ENCODE assay signal across 8 cellular contexts in the genomic region with DNA sequence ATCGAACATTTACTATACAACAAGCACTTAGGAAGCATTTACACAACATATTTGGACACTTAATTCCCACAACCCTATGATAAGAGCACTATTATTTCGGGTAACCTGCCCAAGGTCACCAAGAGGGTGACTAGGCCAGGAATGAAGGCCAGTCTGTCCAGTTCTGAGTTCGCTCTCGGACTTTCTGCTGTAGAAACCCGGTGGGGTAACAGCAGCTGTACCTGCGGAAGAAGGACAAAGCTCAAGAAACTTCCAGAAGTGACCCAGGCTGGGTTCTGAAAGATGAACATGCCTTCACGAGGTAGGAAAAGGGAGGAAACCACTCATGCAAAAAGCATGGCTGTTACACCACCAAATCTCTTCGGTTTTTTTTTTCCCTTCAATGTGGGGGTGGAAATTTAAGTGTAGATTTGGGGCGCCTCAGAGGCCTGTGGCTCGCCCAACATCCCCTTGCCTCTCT. TPM values are rescaled to one million over a fixed set of nuclear protein-coding genes. Genes with fewer than 3 reads are reported as not detected.
DNase-seq lines count a peak whose midpoint lies in the region; ATAC-seq, FAIRE-seq and TF ChIP-seq lines count a peak whose summit lies in the region.

No MANE protein-coding gene starts in this region.

- no peaks in the 10 kb centered on the region for H3K36me3 Mint-ChIP-seq in type B pancreatic cell

- SMC1A ChIA-PET in GM12878 (lab: Charles Lee; ENCODE audit: uncharacterized antibody, unreplicated experiment), result interaction anchor here (1.2 to 1.6 kb wide), 3 partner anchors 14 to 88 kb away, joined by 4 to 5 read pairs (median 4); partner anchors contain the start of genes RNU4-1 and SIRT4

- peaks cover 16% of the 10 kb centered on the region for H3K4me1 Mint-ChIP-seq in type B pancreatic cell (ENCODE audit: unreplicated experiment)

- POLR2A ChIA-PET in GM12878 (lab: Charles Lee), result interaction anchor here (0.8 to 1.2 kb wide), 3 partner anchors 14 to 26 kb away, joined by 3 read pairs; partner anchors contain the start of gene SIRT4

- peak overlapping the region; percentile 88 for H3K4me3 Mint-ChIP-seq in type B pancreatic cell

- TF ChIP-seq EP300 in GM12878 (IDR thresholded peaks at IDR 0.05; ENCODE audit: borderline replicate concordance in 1 of 2, control insufficient read depth in 1 of 2, low read depth in 2 of 2, low read length in 2 of 2), result no peak

- H4K20me1 ChIP-seq in GM12878 (ENCODE audit: control insufficient read depth, insufficient read depth), result no peaks in the 10 kb centered on the region

- H3K9me3 ChIP-seq in heart left ventricle, result no peaks in the 10 kb centered on the region
- H3K9me3 ChIP-seq in GM12878 (replicated peaks; ENCODE audit: control insufficient read depth, insufficient read depth, low read length), result no peaks in the 10 kb centered on the region

- H3K4me2 ChIP-seq in GM12878 (ENCODE audit: control insufficient read depth, insufficient read depth), result peak overlapping the region; percentile 95

- no peaks in the 10 kb centered on the region for H3K9me3 Mint-ChIP-seq in type B pancreatic cell

- H3K27me3 ChIP-seq in heart left ventricle, result no peaks in the 10 kb centered on the region
- H3K27me3 ChIP-seq in GM12878 (replicated peaks in 1 of 2; ENCODE audit: control insufficient read depth in 2 of 2, insufficient read depth in 2 of 2, low read length in 1 of 2), result no peaks in the 10 kb centered on the region

- peak overlapping the region; percentile 79 for H3K27ac Mint-ChIP-seq in type B pancreatic cell

- TF ChIP-seq CTCF in heart left ventricle (IDR thresholded peaks at IDR 0.05) (no peak), GM12878 (IDR thresholded peaks at IDR 0.05 in 2 of 3, conservative IDR thresholded peaks at IDR 0.05 in 1 of 3; ENCODE audit: control insufficient read depth in 2 of 3, extremely low read depth in 1 of 3, insufficient read depth in 1 of 3, low read depth in 3 of 3, low read length in 3 of 3) (no peak), lower leg skin (IDR thresholded peaks at IDR 0.05) (no peak), type B pancreatic cell (conservative IDR thresholded peaks at IDR 0.05) (no peak)

- no peaks in the 10 kb centered on the region for H3K79me2 ChIP-seq in GM12878 (ENCODE audit: control insufficient read depth, insufficient read depth, low read length)

- peak overlapping the region; percentile 96 for H2AFZ ChIP-seq in GM12878 (ENCODE audit: control insufficient read depth, low read depth, low read length)

- in situ Hi-C loops in GM12878 (cut with MboI), result no loop called here

- RAD21 ChIA-PET in GM12878 (lab: Charles Lee; ENCODE audit: unreplicated experiment), result interaction anchor here (1.0 to 1.9 kb wide), 4 partner anchors 14 to 200 kb away, joined by 3 to 11 read pairs (median 4); partner anchors contain the start of gene SIRT4

- FAIRE-seq in GM12878 (lab: Jason Lieb, UNC), result no peak

- H3K4me3 ChIP-seq in heart left ventricle (peak overlapping the region; percentile 31 to 77 (median 64)), GM12878 (peak overlapping the region; percentile 73), lower leg skin (ENCODE audit: low read depth, poor library complexity, severe bottlenecking) (peak overlapping the region; percentile 30)

- H3K36me3 ChIP-seq in heart left ventricle (no peaks in the 10 kb centered on the region), GM12878 (ENCODE audit: control insufficient read depth in 2 of 2, insufficient read depth in 2 of 2, low read length in 1 of 2) (no peaks in the 10 kb centered on the region)

- ATAC-seq in heart left ventricle (peak in 1 of 4 donors; percentile 4), Right ventricle myocardium superior (ENCODE audit: poor library complexity) (no peak), GM12878 (no peak; the same call in 2 of the 3 replicates), GM21390 (IDR thresholded peaks at IDR 0.05; ENCODE audit: unreplicated experiment) (no peak)

- CTCF ChIA-PET in GM12878 (lab: Yijun Ruan, JAX), result interaction anchor here (0.8 to 7.7 kb wide), 8 partner anchors 10 to 266 kb away, joined by 3 to 80 read pairs (median 4); partner anchors contain the start of genes PLA2G1B and SIRT4

- peak overlapping the region; percentile 83 for H3K9ac ChIP-seq in GM12878 (ENCODE audit: control insufficient read depth, insufficient read depth, low read length)

- no peak for TF ChIP-seq RAD21 in GM12878 (IDR thresholded peaks at IDR 0.05; ENCODE audit: insufficient read depth, low read depth, low read length)

- BruUV-seq in GM12878 (replicated peaks; lab: Mats Ljungman, UMichigan), result TSS peak; percentile 100

- intact Hi-C loops in heart left ventricle (cut with DNase I), result loop anchor here in 1 of 10 donors (1.0 kb wide), 1 partner anchor 15 kb away; the partner anchor contains the start of gene SIRT4
- intact Hi-C loops in Right ventricle myocardium superior (cut with DNase I), result no loop called here
- intact Hi-C loops in GM12878 (cut with micrococcal nuclease; ENCODE audit: unreplicated experiment), result no loop called here
- intact Hi-C loops in lower leg skin (cut with DNase I; ENCODE audit: low total_unique reads), result no loop called here

- H3K27ac ChIP-seq in heart left ventricle, result peak overlapping the region in 11 of 12 donors; percentile 57 to 91 (median 84)
- H3K27ac ChIP-seq in GM12878 (ENCODE audit: control insufficient read depth, insufficient read depth), result peak overlapping the region; percentile 80; the same call in 1 of the 2 replicates

- WGBS in heart left ventricle, 4 donors, result 33 to 44% (median 43%) methylated on average over 10 of the region's 10 CpGs
- WGBS in GM12878 (ENCODE audit: insufficient coverage, insufficient replicate concordance, low lambda C conversion rate, missing lambda C conversion rate), result 34% methylated on average over 10 of the region's 10 CpGs
- WGBS in lower leg skin, 2 donors, result 35 to 42% methylated on average over 10 of the region's 10 CpGs

- no peaks in the 10 kb centered on the region for H3K27me3 Mint-ChIP-seq in type B pancreatic cell

- H3K4me1 ChIP-seq in heart left ventricle (peaks cover 0 to 14% (median 8%) of the 10 kb centered on the region in 12 donors), GM12878 (ENCODE audit: control insufficient read depth, insufficient read depth, low read length) (no peaks in the 10 kb centered on the region)

- no peak for TF ChIP-seq POLR2A in heart left ventricle (IDR thresholded peaks at IDR 0.05)
- TF ChIP-seq POLR2A in GM12878 (IDR thresholded peaks at IDR 0.05; ENCODE audit: low read depth, low read length), result no peak
- no peak for TF ChIP-seq POLR2A in lower leg skin (IDR thresholded peaks at IDR 0.05)

- no peak for DNase-seq in heart left ventricle
- no peak for DNase-seq in Right ventricle myocardium superior
- no peak for DNase-seq in GM12878 (ENCODE audit: low read depth, low spot score)
- DNase-seq in lower leg skin (ENCODE audit: low spot score in 2 of 2), result no peak
- no peak for DNase-seq in type B pancreatic cell (ENCODE audit: extremely low spot score, unreplicated experiment)
- DNase-seq in hippocampal formation (lab: John Stamatoyannopoulos, UW), result no peak
- DNase-seq in mucosa of gallbladder (ENCODE audit: low spot score), result no peak

RNA-seq across cellular contexts. Expression of gene PLA2G1B, which starts 10.8 kb away (rescaled TPM):
- total RNA-seq in heart left ventricle (1 to 10 TPM in 3 of 9 donors, under 1 TPM in 1, not detected in 5; 0.93 to 2.0 (median 1.5) TPM), Right ventricle myocardium superior (not detected), GM12878 (2014; rRNA removed) (not detected in 2 replicates), GM12878 (2014; rRNA removed; fragmentation: Illumina TruSeq; extraction: Trizol) (not detected in 2 replicates), GM12878 (2021) (2.5 TPM in 1 of 2 replicates, not detected in the other), lower leg skin (not detected), type B pancreatic cell (ENCODE audit: low replicate concordance) (not detected in 2 replicates), mucosa of gallbladder (4.7 TPM)
- polyA plus RNA-seq in heart left ventricle (not detected), GM12878 (2011; rRNA removed) (not detected in 2 replicates), GM12878 (2014; fragmentation: Illumina TruSeq; extraction: Trizol) (not detected in 2 replicates), GM12878 (2014; fragmentation: Nextera tagmentation; extraction: Ambion mirVana) (not detected), GM12878 (2014; rRNA removed) (not detected in 2 replicates), GM12878 (2016; fragmentation: Nextera tagmentation; extraction: Ambion mirVana) (not detected)
- total RNA-seq in GM12878 (2013; cell fraction: nucleolus; rRNA removed), result not detected in 2 replicates
- polyA plus RNA-seq in GM12878 (2011; ENCODE audit: low read depth), result not detected
- polyA plus RNA-seq in GM12878 (2011; cell fraction: cytosol; rRNA removed), result not detected in 2 replicates
- not detected in 2 replicates for polyA plus RNA-seq in GM12878 (2011; cell fraction: nucleus; rRNA removed)
- not detected in 2 replicates for polyA plus RNA-seq in GM12878 (2012)
- polyA minus RNA-seq in GM12878 (2011; rRNA and poly(A)+ RNA removed), result not detected in 2 replicates
- polyA minus RNA-seq in GM12878 (2011; cell fraction: cytosol; rRNA and poly(A)+ RNA removed), result not detected in 2 replicates
- polyA minus RNA-seq in GM12878 (2011; cell fraction: nucleus; rRNA and poly(A)+ RNA removed), result not detected in 2 replicates

RNA-seq across cellular contexts. Expression of gene SIRT4, which starts 14.7 kb away (rescaled TPM):
- 10 to 100 TPM in 1 of 9 donors, 1 to 10 TPM in 8; 3.2 to 10.6 (median 4.7) TPM for total RNA-seq in heart left ventricle
- polyA plus RNA-seq in heart left ventricle, result 1 to 10 TPM; 3.0 to 7.4 TPM
- total RNA-seq in Right ventricle myocardium superior, result 8.6 TPM
- 1.1 and 1.5 TPM in 2 replicates for total RNA-seq in GM12878 (2013; cell fraction: nucleolus; rRNA removed)
- 0.33 and 0.45 TPM in 2 replicates for total RNA-seq in GM12878 (2014; rRNA removed)
- total RNA-seq in GM12878 (2014; rRNA removed; fragmentation: Illumina TruSeq; extraction: Trizol), result 0.28 and 0.36 TPM in 2 replicates
- 0.31 and 0.74 TPM in 2 replicates for total RNA-seq in GM12878 (2021)
- polyA plus RNA-seq in GM12878 (2011; ENCODE audit: low read depth), result 0.31 TPM
- polyA plus RNA-seq in GM12878 (2011; rRNA removed), result 0.42 and 0.46 TPM in 2 replicates
- polyA plus RNA-seq in GM12878 (2011; cell fraction: cytosol; rRNA removed), result 0.28 and 0.90 TPM in 2 replicates
- 0.15 and 0.34 TPM in 2 replicates for polyA plus RNA-seq in GM12878 (2011; cell fraction: nucleus; rRNA removed)
- 0.26 and 0.81 TPM in 2 replicates for polyA plus RNA-seq in GM12878 (2012)
- polyA plus RNA-seq in GM12878 (2014; fragmentation: Illumina TruSeq; extraction: Trizol), result 0.43 and 0.92 TPM in 2 replicates
- polyA plus RNA-seq in GM12878 (2014; fragmentation: Nextera tagmentation; extraction: Ambion mirVana), result under 1 TPM; 0.79 to 0.98 TPM
- 0.19 TPM in 2 replicates for polyA plus RNA-seq in GM12878 (2014; rRNA removed)
- polyA plus RNA-seq in GM12878 (2016; fragmentation: Nextera tagmentation; extraction: Ambion mirVana), result under 1 TPM; 0.48 to 0.86 TPM
- polyA minus RNA-seq in GM12878 (2011; rRNA and poly(A)+ RNA removed), result 2.1 TPM in 1 of 2 replicates, not detected in the other
- polyA minus RNA-seq in GM12878 (2011; cell fraction: cytosol; rRNA and poly(A)+ RNA removed), result not detected in 2 replicates
- polyA minus RNA-seq in GM12878 (2011; cell fraction: nucleus; rRNA and poly(A)+ RNA removed), result 0.36 TPM in 1 of 2 replicates, not detected in the other
- 1 to 10 TPM in 3 of 4 donors, under 1 TPM in 1; 0.49 to 4.1 (median 2.8) TPM for total RNA-seq in lower leg skin
- total RNA-seq in type B pancreatic cell (ENCODE audit: low replicate concordance), result 2.0 and 2.7 TPM in 2 replicates
- 3.8 TPM for total RNA-seq in mucosa of gallbladder

RNA-seq across cellular contexts. Expression of gene RNU4-1, which starts 23.8 kb away (rescaled TPM):
- total RNA-seq in heart left ventricle, result 1,000 to 10,000 TPM in 4 of 9 donors, 100 to 1,000 TPM in 3, not detected in 2; 376 to 4,299 (median 1,541) TPM
- not detected for polyA plus RNA-seq in heart left ventricle
- 3,793 TPM for total RNA-seq in Right ventricle myocardium superior
- under 0.01 TPM in 2 replicates for total RNA-seq in GM12878 (2013; cell fraction: nucleolus; rRNA removed)
- under 0.01 TPM in 2 replicates for total RNA-seq in GM12878 (2014; rRNA removed)
- 15,175 and 15,332 TPM in 2 replicates for total RNA-seq in GM12878 (2014; rRNA removed; fragmentation: Illumina TruSeq; extraction: Trizol)
- total RNA-seq in GM12878 (2021), result 4,154 and 4,718 TPM in 2 replicates
- polyA plus RNA-seq in GM12878 (2011; ENCODE audit: low read depth), result not detected
- under 0.01 and 92.4 TPM in 2 replicates for polyA plus RNA-seq in GM12878 (2011; rRNA removed)
- polyA plus RNA-seq in GM12878 (2011; cell fraction: cytosol; rRNA removed), result under 0.01 TPM in 2 replicates
- polyA plus RNA-seq in GM12878 (2011; cell fraction: nucleus; rRNA removed), result under 0.01 TPM in 2 replicates
- polyA plus RNA-seq in GM12878 (2012), result 1,260 TPM in 1 of 2 replicates, not detected in the other
- not detected in 2 replicates for polyA plus RNA-seq in GM12878 (2014; fragmentation: Illumina TruSeq; extraction: Trizol)
- polyA plus RNA-seq in GM12878 (2014; fragmentation: Nextera tagmentation; extraction: Ambion mirVana), result 10 to 100 TPM in 1 of 2 experiments, not detected in 1; 11.5 TPM
- not detected in 2 replicates for polyA plus RNA-seq in GM12878 (2014; rRNA removed)
- polyA plus RNA-seq in GM12878 (2016; fragmentation: Nextera tagmentation; extraction: Ambion mirVana), result 1 to 10 TPM; 3.5 to 7.1 TPM
- under 0.01 and 37,029 TPM in 2 replicates for polyA minus RNA-seq in GM12878 (2011; rRNA and poly(A)+ RNA removed)
- 87,323 and 92,282 TPM in 2 replicates for polyA minus RNA-seq in GM12878 (2011; cell fraction: cytosol; rRNA and poly(A)+ RNA removed)
- under 0.01 TPM in 2 replicates for polyA minus RNA-seq in GM12878 (2011; cell fraction: nucleus; rRNA and poly(A)+ RNA removed)
- under 1 TPM in 2 of 4 donors, not detected in 2; under 0.01 TPM for total RNA-seq in lower leg skin
- 4,376 and 7,253 TPM in 2 replicates for total RNA-seq in type B pancreatic cell (ENCODE audit: low replicate concordance)
- 1,216 TPM for total RNA-seq in mucosa of gallbladder

RNA-seq across cellular contexts. Expression of gene RNU4-2, which starts 25.1 kb away (rescaled TPM):
- over 10,000 TPM in 3 of 9 donors, 1,000 to 10,000 TPM in 4, not detected in 2; 3,467 to 16,563 (median 7,253) TPM for total RNA-seq in heart left ventricle
- polyA plus RNA-seq in heart left ventricle, result not detected
- total RNA-seq in Right ventricle myocardium superior, result 41,112 TPM
- under 0.01 TPM in 2 replicates for total RNA-seq in GM12878 (2013; cell fraction: nucleolus; rRNA removed)
- total RNA-seq in GM12878 (2014; rRNA removed), result under 0.01 TPM in 2 replicates
- 15,110 and 15,384 TPM in 2 replicates for total RNA-seq in GM12878 (2014; rRNA removed; fragmentation: Illumina TruSeq; extraction: Trizol)
- 4,315 and 4,845 TPM in 2 replicates for total RNA-seq in GM12878 (2021)
- not detected for polyA plus RNA-seq in GM12878 (2011; ENCODE audit: low read depth)
- under 0.01 and 61.6 TPM in 2 replicates for polyA plus RNA-seq in GM12878 (2011; rRNA removed)
- under 0.01 TPM in 2 replicates for polyA plus RNA-seq in GM12878 (2011; cell fraction: cytosol; rRNA removed)
- under 0.01 TPM in 2 replicates for polyA plus RNA-seq in GM12878 (2011; cell fraction: nucleus; rRNA removed)
- polyA plus RNA-seq in GM12878 (2012), result 1,178 TPM in 1 of 2 replicates, not detected in the other
- not detected in 2 replicates for polyA plus RNA-seq in GM12878 (2014; fragmentation: Illumina TruSeq; extraction: Trizol)
- polyA plus RNA-seq in GM12878 (2014; fragmentation: Nextera tagmentation; extraction: Ambion mirVana), result not detected
- polyA plus RNA-seq in GM12878 (2014; rRNA removed), result not detected in 2 replicates
- 1 to 10 TPM; 3.5 to 7.1 TPM for polyA plus RNA-seq in GM12878 (2016; fragmentation: Nextera tagmentation; extraction: Ambion mirVana)
- under 0.01 and 42,665 TPM in 2 replicates for polyA minus RNA-seq in GM12878 (2011; rRNA and poly(A)+ RNA removed)
- polyA minus RNA-seq in GM12878 (2011; cell fraction: cytosol; rRNA and poly(A)+ RNA removed), result 81,390 and 81,852 TPM in 2 replicates
- under 0.01 TPM in 2 replicates for polyA minus RNA-seq in GM12878 (2011; cell fraction: nucleus; rRNA and poly(A)+ RNA removed)
- total RNA-seq in lower leg skin, result under 1 TPM in 2 of 4 donors, not detected in 2; under 0.01 TPM
- 6,693 and 9,065 TPM in 2 replicates for total RNA-seq in type B pancreatic cell (ENCODE audit: low replicate concordance)
- total RNA-seq in mucosa of gallbladder, result 5,171 TPM

RNA-seq across cellular contexts. Expression of gene PXN, which starts 51.3 kb away (rescaled TPM):
- total RNA-seq in heart left ventricle, result 100 to 1,000 TPM in 1 of 9 donors, 10 to 100 TPM in 8; 34.3 to 103 (median 69.9) TPM
- polyA plus RNA-seq in heart left ventricle, result 10 to 100 TPM; 58.7 to 90.5 TPM
- total RNA-seq in Right ventricle myocardium superior, result 47.1 TPM
- 1.8 and 4.0 TPM in 2 replicates for total RNA-seq in GM12878 (2013; cell fraction: nucleolus; rRNA removed)
- total RNA-seq in GM12878 (2014; rRNA removed), result 6.2 and 7.2 TPM in 2 replicates
- total RNA-seq in GM12878 (2014; rRNA removed; fragmentation: Illumina TruSeq; extraction: Trizol), result 5.1 and 5.2 TPM in 2 replicates
- total RNA-seq in GM12878 (2021), result 29.1 and 32.0 TPM in 2 replicates
- 10.2 TPM for polyA plus RNA-seq in GM12878 (2011; ENCODE audit: low read depth)
- polyA plus RNA-seq in GM12878 (2011; rRNA removed), result 0.50 and 1.0 TPM in 2 replicates
- 0.89 and 1.7 TPM in 2 replicates for polyA plus RNA-seq in GM12878 (2011; cell fraction: cytosol; rRNA removed)
- 2.2 and 3.0 TPM in 2 replicates for polyA plus RNA-seq in GM12878 (2011; cell fraction: nucleus; rRNA removed)
- 20.0 and 22.7 TPM in 2 replicates for polyA plus RNA-seq in GM12878 (2012)
- 16.1 and 27.3 TPM in 2 replicates for polyA plus RNA-seq in GM12878 (2014; fragmentation: Illumina TruSeq; extraction: Trizol)
- polyA plus RNA-seq in GM12878 (2014; fragmentation: Nextera tagmentation; extraction: Ambion mirVana), result 1 to 10 TPM; 2.5 to 2.6 TPM
- polyA plus RNA-seq in GM12878 (2014; rRNA removed), result 19.6 and 22.5 TPM in 2 replicates
- 10 to 100 TPM; 15.9 to 16.3 TPM for polyA plus RNA-seq in GM12878 (2016; fragmentation: Nextera tagmentation; extraction: Ambion mirVana)
- polyA minus RNA-seq in GM12878 (2011; rRNA and poly(A)+ RNA removed), result 1.8 and 2.4 TPM in 2 replicates
- 0.67 and 1.7 TPM in 2 replicates for polyA minus RNA-seq in GM12878 (2011; cell fraction: cytosol; rRNA and poly(A)+ RNA removed)
- polyA minus RNA-seq in GM12878 (2011; cell fraction: nucleus; rRNA and poly(A)+ RNA removed), result 0.86 and 1.2 TPM in 2 replicates
- 10 to 100 TPM; 36.3 to 54.0 (median 49.8) TPM for total RNA-seq in lower leg skin
- total RNA-seq in type B pancreatic cell (ENCODE audit: low replicate concordance), result 60.7 and 127 TPM in 2 replicates
- 119 TPM for total RNA-seq in mucosa of gallbladder
